In the genomic region with DNA sequence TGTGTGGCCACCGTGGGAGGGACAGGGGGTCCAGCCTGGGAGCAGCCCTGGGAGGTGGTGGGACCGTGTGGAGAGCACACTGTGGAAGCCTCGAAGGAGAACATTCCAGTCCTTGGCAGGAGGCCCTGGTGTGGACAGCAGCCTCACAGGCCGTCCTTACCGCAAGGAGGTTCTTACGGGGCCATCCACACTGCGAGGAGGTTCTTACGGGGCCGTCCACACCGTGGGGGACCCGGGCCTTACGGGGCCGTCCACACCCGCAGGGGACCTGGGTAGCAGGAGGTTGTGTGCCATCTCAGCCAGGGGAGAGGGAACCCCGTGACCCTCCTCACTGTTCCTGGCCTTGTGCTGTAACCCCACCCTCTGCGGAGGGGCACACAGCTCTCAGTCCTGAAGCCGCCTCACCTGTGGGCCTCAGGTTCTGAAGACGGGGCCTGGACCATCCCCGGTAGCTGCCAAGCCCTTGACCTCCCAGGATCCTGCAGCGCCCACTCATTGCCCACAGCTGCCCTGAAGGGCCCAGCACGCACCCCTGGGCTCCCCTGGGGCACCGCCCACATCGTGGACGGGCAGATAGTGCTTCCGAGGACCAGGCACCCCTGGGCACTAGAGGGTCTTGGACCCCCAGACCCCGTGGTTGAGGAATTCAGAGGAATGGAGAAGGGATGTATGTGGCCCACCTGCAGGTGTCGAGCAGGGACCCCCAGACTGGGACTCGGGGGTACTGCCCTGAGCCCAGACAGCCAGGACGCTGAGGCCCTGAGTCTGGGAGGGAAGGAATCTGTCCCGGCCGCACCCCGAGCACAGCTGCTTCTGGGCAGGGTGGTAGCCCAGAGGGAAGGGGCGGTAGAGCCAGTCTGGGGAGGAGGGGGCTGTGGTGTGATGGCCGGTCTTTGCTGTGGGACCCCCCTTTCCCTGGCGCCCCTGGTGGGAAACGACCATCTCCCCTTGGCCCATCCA, we compare ENCODE assay signal across 1 cellular context.
TF ChIP-seq lines count a peak whose summit lies in the region.

No MANE protein-coding gene starts in this region.

TF ChIP-seq in K562, 482 proteins besides CTCF, POLR2A, EP300 and RAD21:
- TF ChIP-seq POLR2G (IDR thresholded peaks at IDR 0.05; ENCODE audit: low read depth, low read length) (peak; percentile 23; the same call in 1 of the 2 replicates), POU5F1 (IDR thresholded peaks at IDR 0.05; ENCODE audit: borderline replicate concordance, low read depth, low read length, partially characterized antibody) (no peak)
